8 cellular contexts compared by ENCODE assay signal in genomic region chr16:27235055-27235937, GRCh38. TPM values are rescaled to one million over a fixed set of nuclear protein-coding genes. Genes with fewer than 3 reads are reported as not detected.
DNase-seq lines count a peak whose midpoint lies in the region; ATAC-seq and TF ChIP-seq lines count a peak whose summit lies in the region.

No MANE protein-coding gene starts in this region.

- in situ Hi-C loops in G401 (cut with HindIII; ENCODE audit: low sequenced_read_pairs), result no loop called here

- H3K27ac ChIP-seq in angular gyrus (ENCODE audit: low read depth, low read length) (peak overlapping the region; percentile 57), left ventricle myocardium inferior (replicated peaks) (peak overlapping the region; percentile 73), vagina (peak overlapping the region; percentile 79)

- ATAC-seq in GM19035 (IDR thresholded peaks at IDR 0.05; ENCODE audit: unreplicated experiment), result no peak

- TF ChIP-seq CTCF in left ventricle myocardium inferior (IDR thresholded peaks at IDR 0.05; ENCODE audit: borderline replicate concordance) (peak; percentile 86), vagina (IDR thresholded peaks at IDR 0.05) (peak; percentile 48 to 85 (median 67))

- intact Hi-C loops in left ventricle myocardium inferior (cut with micrococcal nuclease) (no loop called here), vagina (cut with DNase I) (loop anchor here (5.0 kb wide), 1 partner anchor 132 kb away; no protein-coding TSS in a partner anchor)

- peaks cover 31% of the 10 kb centered on the region for H3K36me3 ChIP-seq in left ventricle myocardium inferior
- peaks cover 0 to 12% of the 10 kb centered on the region in 2 donors for H3K36me3 ChIP-seq in vagina

- no peak for TF ChIP-seq POLR2A in vagina (IDR thresholded peaks at IDR 0.05)

- DNase-seq in G401 (ENCODE audit: low spot score) (peak; percentile 96), NCI-H1436 (lab: John Stamatoyannopoulos, UW) (peak; percentile 62), T-helper 22 cell (ENCODE audit: low read depth) (peak; percentile 97), left ventricle myocardium inferior (peak; percentile 89), retina (peak; percentile 66), vagina (ENCODE audit: extremely low spot score in 2 of 2) (no peak)

- H3K27me3 ChIP-seq in left ventricle myocardium inferior (ENCODE audit: low read depth) (no peaks in the 10 kb centered on the region), vagina (no peaks in the 10 kb centered on the region)

- peaks cover 54% of the 10 kb centered on the region for H3K4me1 ChIP-seq in left ventricle myocardium inferior
- H3K4me1 ChIP-seq in vagina, result peaks cover 37% of the 10 kb centered on the region

- H3K9me3 ChIP-seq in left ventricle myocardium inferior (replicated peaks) (no peaks in the 10 kb centered on the region), vagina (no peaks in the 10 kb centered on the region)

- H3K4me3 ChIP-seq in left ventricle myocardium inferior (peak overlapping the region; percentile 30), vagina (peak overlapping the region in 1 of 2 donors; percentile 21)

RNA-seq across cellular contexts. Expression of gene KDM8, which starts 32.0 kb away (rescaled TPM):
- 7.4 and 11.5 TPM in 2 replicates for total RNA-seq in G401 (2014; rRNA removed; shearing (Covaris generic))
- total RNA-seq in left ventricle myocardium inferior (3.2 TPM), vagina (1.5 TPM)

RNA-seq across cellular contexts. Expression of gene NSMCE1, which starts 33.3 kb away (rescaled TPM):
- 16.1 and 32.5 TPM in 2 replicates for total RNA-seq in G401 (2014; rRNA removed; shearing (Covaris generic))
- 38.6 TPM for total RNA-seq in left ventricle myocardium inferior
- 24.6 TPM for total RNA-seq in vagina

Comparison
In these comparisons a context has a peak if more than half of its experiments do, and no peak if none do; other contexts are left out.
1. DNase-seq: peak in G401 (single experiment), NCI-H1436 (single experiment), T-helper 22 cell (single experiment), left ventricle myocardium inferior (single experiment) and retina (single experiment); none in vagina (0 of 2).
2. Peak in every context shown above with its lines, with median percentiles within 50 percentile points of each other: H3K27ac ChIP-seq.